ENCODE assay signal across 8 cellular contexts in the genomic region with DNA sequence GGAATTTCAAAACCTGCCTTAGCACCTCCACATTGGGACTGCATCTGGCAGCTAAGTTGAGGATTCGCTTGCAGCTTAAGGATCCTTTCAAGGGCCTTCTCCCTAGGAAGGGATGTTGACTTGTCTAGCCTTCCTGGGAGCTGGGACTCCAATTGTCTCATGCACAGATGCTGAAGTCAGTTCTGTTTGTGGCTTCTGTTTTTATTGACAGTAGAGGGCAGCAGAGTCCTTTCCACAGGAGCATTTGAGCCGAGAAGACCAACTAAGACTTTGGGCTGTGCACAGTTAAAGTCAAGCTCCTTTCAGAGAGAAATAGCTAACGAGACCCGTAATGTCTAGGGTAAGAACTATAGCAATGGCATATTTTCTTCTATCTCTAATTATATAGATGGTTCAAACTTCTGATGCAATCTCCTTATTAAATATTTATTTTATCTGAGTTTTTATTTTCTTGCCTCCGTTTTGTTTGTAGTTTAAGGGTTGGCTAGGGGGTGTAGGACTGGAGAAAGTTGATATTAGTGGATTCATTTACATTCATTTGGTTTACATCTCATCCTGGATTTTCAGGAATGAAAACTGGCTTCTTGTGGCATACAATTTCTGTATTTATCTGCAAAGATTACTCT. TPM values are rescaled to one million over a fixed set of nuclear protein-coding genes. Genes with fewer than 3 reads are reported as not detected.
DNase-seq lines count a peak whose midpoint lies in the region; ATAC-seq, FAIRE-seq and TF ChIP-seq lines count a peak whose summit lies in the region.

No MANE protein-coding gene starts in this region.

- H3K27me3 ChIP-seq in bronchial epithelial cell (ENCODE audit: control insufficient read depth, insufficient read depth, low read length) (peaks cover 1% of the 10 kb centered on the region), stomach (no peaks in the 10 kb centered on the region)

- TF ChIP-seq POLR2A in stomach (IDR thresholded peaks at IDR 0.05): no peak

- no peaks in the 10 kb centered on the region for H3K36me3 ChIP-seq in bronchial epithelial cell (ENCODE audit: control insufficient read depth, insufficient read depth, low read length)
- H3K36me3 ChIP-seq in kidney (ENCODE audit: control insufficient read depth in 1 of 2, insufficient read depth in 2 of 2, low read length in 2 of 2): no peaks in the 10 kb centered on the region
- H3K36me3 ChIP-seq in stomach: no peaks in the 10 kb centered on the region

- 9 to 16% (median 12%) methylated on average over 5 of the region's 5 CpGs for WGBS in stomach, 5 donors

- H3K9ac ChIP-seq in kidney (ENCODE audit: low read length in 2 of 2): no peak overlapping the region

- no peak for TF ChIP-seq EP300 in stomach (IDR thresholded peaks at IDR 0.05)

- no peak overlapping the region for H3K4me3 ChIP-seq in bronchial epithelial cell (ENCODE audit: low read depth, low read length)
- H3K4me3 ChIP-seq in kidney (ENCODE audit: low read length in 2 of 2): no peak overlapping the region
- no peak overlapping the region for H3K4me3 ChIP-seq in stomach

- no peak for FAIRE-seq in RCC 7860 (lab: Jason Lieb, UNC)
- no peak for FAIRE-seq in bronchial epithelial cell (lab: Jason Lieb, UNC)
- FAIRE-seq in kidney (lab: Jason Lieb, UNC): no peak

- no peaks in the 10 kb centered on the region for H3K9me3 ChIP-seq in kidney (ENCODE audit: control insufficient read depth in 1 of 2, low read length in 2 of 2)
- no peaks in the 10 kb centered on the region for H3K9me3 ChIP-seq in stomach

- intact Hi-C loops in kidney (cut with DNase I) (no loop called here), stomach (cut with DNase I; ENCODE audit: low total_unique reads) (no loop called here)

- DNase-seq in activated CD4-positive, CD25-positive, alpha-beta regulatory T cell treated with anti-CD3 and anti-CD28 coated beads, Interleukin-2, amount 50 U/mL, for 16 hours (ENCODE audit: low read depth, low spot score): peak; percentile 3
- DNase-seq in activated CD4-positive, CD25-positive, alpha-beta regulatory T cell treated with anti-CD3 and anti-CD28 coated beads, Interleukin-2, amount 50 U/mL, for 72 hours: no peak
- DNase-seq in LHCN-M2 (ENCODE audit: low read depth): peak; percentile 56
- DNase-seq in RCC 7860 (ENCODE audit: low spot score): peak; percentile 7
- DNase-seq in bronchial epithelial cell (ENCODE audit: low read depth): peak; percentile 61
- DNase-seq in kidney: no peak
- DNase-seq in stomach: no peak

- H3K27ac ChIP-seq in kidney (ENCODE audit: low read depth in 2 of 2, low read length in 2 of 2) (no peak overlapping the region), stomach (no peak overlapping the region)

- TF ChIP-seq CTCF in bronchial epithelial cell (IDR thresholded peaks at IDR 0.05; ENCODE audit: insufficient read depth, low read length, severe bottlenecking) (peak; percentile 80), kidney (IDR thresholded peaks at IDR 0.05; ENCODE audit: borderline replicate concordance, extremely low read depth, insufficient read depth) (peak; percentile 76), stomach (IDR thresholded peaks at IDR 0.05) (peak in 4 of 7 experiments; percentile 55 to 64 (median 60))

- no peaks in the 10 kb centered on the region for H3K4me1 ChIP-seq in kidney (ENCODE audit: control insufficient read depth in 1 of 2, insufficient read depth in 1 of 2, low read depth in 1 of 2, low read length in 2 of 2)
- H3K4me1 ChIP-seq in stomach: peaks cover 0 to 5% (median 2%) of the 10 kb centered on the region in 4 donors

- peak; percentile 78 for ATAC-seq in GM21576 (IDR thresholded peaks at IDR 0.05; ENCODE audit: unreplicated experiment)

RNA-seq across cellular contexts. Expression of a gene that starts 59.7 kb away (rescaled TPM):
- total RNA-seq in LHCN-M2 (2014; rRNA removed): 1.0 and 1.2 TPM in 2 replicates
- 0.18 TPM for polyA plus RNA-seq in LHCN-M2 (2012)
- total RNA-seq in bronchial epithelial cell: 1.6 and 2.0 TPM in 2 replicates
- 1.8 TPM for total RNA-seq in kidney
- 0.43 TPM for polyA plus RNA-seq in kidney (ENCODE audit: insufficient read depth, low read depth, low replicate concordance)
- total RNA-seq in stomach: 1 to 10 TPM in 1 of 5 donors, under 1 TPM in 2, not detected in 2; 0.45 to 2.2 (median 0.72) TPM
- polyA plus RNA-seq in stomach: under 1 TPM; 0.50 to 0.76 (median 0.62) TPM

Comparison
In these comparisons a context has a peak if more than half of its experiments do, and no peak if none do; other contexts are left out.
1. DNase-seq: peak in activated CD4-positive, CD25-positive, alpha-beta regulatory T cell treated with anti-CD3 and anti-CD28 coated beads, Interleukin-2, amount 50 U/mL, for 16 hours (single experiment), LHCN-M2 (single experiment), RCC 7860 (single experiment) and bronchial epithelial cell (single experiment); none in activated CD4-positive, CD25-positive, alpha-beta regulatory T cell treated with anti-CD3 and anti-CD28 coated beads, Interleukin-2, amount 50 U/mL, for 72 hours (single experiment), kidney (single experiment) and stomach (single experiment).
2. Peak in every context shown above with its lines, with median percentiles within 50 percentile points of each other: CTCF ChIP-seq.